8 cellular contexts compared by ENCODE assay signal in genomic region chr5:79611046-79611829, GRCh38. TPM values are rescaled to one million over a fixed set of nuclear protein-coding genes. Genes with fewer than 3 reads are reported as not detected.
A peak's percentile ranks its signal among the peaks of the same experiment; 100 is the strongest.
DNase-seq lines count a peak whose midpoint lies in the region; ATAC-seq and TF ChIP-seq lines count a peak whose summit lies in the region.

No MANE protein-coding gene starts in this region.

- H3K27me3 ChIP-seq in mononuclear cell (ENCODE audit: insufficient read depth, low read length) (no peaks in the 10 kb centered on the region), uterus (no peaks in the 10 kb centered on the region)

- no peaks in the 10 kb centered on the region for H3K9me3 ChIP-seq in mononuclear cell (ENCODE audit: low read depth, low read length)
- no peaks in the 10 kb centered on the region for H3K9me3 ChIP-seq in uterus

- H3K4me1 ChIP-seq in mononuclear cell (ENCODE audit: insufficient read depth, low read length) (peaks cover 26% of the 10 kb centered on the region), uterus (peaks cover 5% of the 10 kb centered on the region in 2 donors)

- intact Hi-C loops in Right ventricle myocardium superior (cut with DNase I) (no loop called here), left ventricle myocardium superior (cut with micrococcal nuclease) (no loop called here), uterus (cut with DNase I; ENCODE audit: low total_unique reads) (loop anchor here (10.0 kb wide), 1 partner anchor 244 kb away; no protein-coding TSS in a partner anchor)

- DNase-seq in Right ventricle myocardium superior = no peak
- no peak for DNase-seq in left ventricle myocardium superior
- DNase-seq in cardiac fibroblast (ENCODE audit: low read depth in 2 of 2) = no peak
- DNase-seq in uterus = no peak
- DNase-seq in EL = no peak
- no peak for DNase-seq in GM19238 (ENCODE audit: insufficient read length, low spot score)

- TF ChIP-seq CTCF in cardiac fibroblast (IDR thresholded peaks at IDR 0.05; ENCODE audit: low read depth, low read length) (no peak), uterus (IDR thresholded peaks at IDR 0.05) (no peak)

- no peak for TF ChIP-seq POLR2A in uterus (IDR thresholded peaks at IDR 0.05)

- H3K4me3 ChIP-seq in cardiac fibroblast (replicated peaks in 1 of 2; ENCODE audit: low read depth in 2 of 2, low read length in 2 of 2) (peak overlapping the region; percentile 41 to 51), mononuclear cell (ENCODE audit: low read length) (peak overlapping the region; percentile 55), uterus (peak overlapping the region; percentile 50 to 75)

- H3K27ac ChIP-seq in uterus = peak overlapping the region; percentile 84 to 92

- no peaks in the 10 kb centered on the region for H3K36me3 ChIP-seq in uterus

- ATAC-seq in Right ventricle myocardium superior (ENCODE audit: poor library complexity) = peak; percentile 3
- no peak for ATAC-seq in left ventricle myocardium superior
- ATAC-seq in HG03108 (IDR thresholded peaks at IDR 0.05; ENCODE audit: unreplicated experiment) = no peak

RNA-seq across cellular contexts. Expression of gene TENT2, which starts 1.0 kb away (rescaled TPM):
- total RNA-seq in Right ventricle myocardium superior (29.2 TPM), left ventricle myocardium superior (34.7 TPM), mononuclear cell (229 TPM), uterus (100 to 1,000 TPM in 2 of 4 donors, 10 to 100 TPM in 2; 62.5 to 118 (median 90.9) TPM)
